9 cellular contexts compared by ENCODE assay signal in the genomic region with DNA sequence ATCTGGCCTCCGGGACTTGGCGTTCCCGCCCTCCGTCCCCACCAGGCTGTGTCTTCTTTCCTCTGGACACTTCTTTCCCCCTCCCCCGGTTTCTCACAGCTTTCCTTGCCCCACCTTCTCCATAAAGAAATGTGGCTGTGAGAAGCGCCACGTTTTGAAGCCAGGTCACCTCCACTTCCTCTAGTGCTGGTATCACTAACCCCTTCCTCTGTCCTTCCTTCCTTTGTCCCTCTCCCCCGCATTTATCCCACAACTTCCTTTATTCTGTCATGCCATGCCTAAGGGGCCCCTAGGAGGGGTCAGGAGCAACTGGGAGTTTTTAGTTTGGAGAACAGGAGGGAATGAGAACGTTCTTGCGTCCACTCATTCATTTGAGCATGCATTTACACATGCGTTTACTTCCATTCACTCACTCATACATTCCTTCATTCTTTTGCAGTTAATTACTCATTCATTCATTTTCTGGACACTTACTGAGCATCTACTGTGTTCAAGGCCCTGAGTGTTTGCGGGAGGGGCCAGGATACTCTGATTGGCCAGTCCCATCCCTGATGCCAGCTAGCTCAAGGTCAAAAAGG. TPM values are rescaled to one million over a fixed set of nuclear protein-coding genes. Genes with fewer than 3 reads are reported as not detected.
DNase-seq lines count a peak whose midpoint lies in the region; ATAC-seq, FAIRE-seq and TF ChIP-seq lines count a peak whose summit lies in the region.
"Had no signal": no experiment of that assay in that cellular context is flagged by ENCODE, and none has a peak within 500 bp of the region (broad histone marks: within the 10 kb centered on the region; RNA-seq: fewer than 3 reads in every experiment).

No MANE protein-coding gene starts in this region.

- H3F3A ChIP-seq in SK-N-SH (replicated peaks; ENCODE audit: insufficient read depth): peaks cover 19% of the 10 kb centered on the region

- H3K27ac ChIP-seq in SK-N-SH (ENCODE audit: low read depth in 2 of 2, low read length in 1 of 2): peak overlapping the region; percentile 79 to 90
- H3K27ac ChIP-seq in WERI-Rb-1: peak overlapping the region; percentile 93
- H3K27ac ChIP-seq in hepatocyte: peak overlapping the region; percentile 83

- no peak overlapping the region for H3K27ac Mint-ChIP-seq in stimulated activated memory B cell treated with anti-CD40 and anti-IgM and Interleukin-4, amounts not matched to agents 10 μg/mL and 1 μg/mL and 100 μg/mL, for 72 hours

- H3K27me3 ChIP-seq in SK-N-SH (ENCODE audit: insufficient read depth): no peaks in the 10 kb centered on the region
- H3K27me3 ChIP-seq in WERI-Rb-1 (ENCODE audit: insufficient read depth, low read depth, severe bottlenecking): no peaks in the 10 kb centered on the region
- no peaks in the 10 kb centered on the region for H3K27me3 ChIP-seq in hepatocyte

- H3K9me3 ChIP-seq in SK-N-SH: no peaks in the 10 kb centered on the region
- no peaks in the 10 kb centered on the region for H3K9me3 ChIP-seq in WERI-Rb-1 (ENCODE audit: severe bottlenecking)
- H3K9me3 ChIP-seq in hepatocyte (ENCODE audit: low read depth): no peaks in the 10 kb centered on the region

- H3K79me2 ChIP-seq in SK-N-SH (ENCODE audit: insufficient read depth): no peaks in the 10 kb centered on the region; the same call in 1 of the 2 replicates
- no peaks in the 10 kb centered on the region for H3K79me2 ChIP-seq in hepatocyte

- H3K4me1 ChIP-seq in SK-N-SH (ENCODE audit: control insufficient read depth in 1 of 2, insufficient read depth in 2 of 2, low read depth in 1 of 2, low read length in 1 of 2) (peaks cover 29 to 54% of the 10 kb centered on the region in 2 experiments), hepatocyte (ENCODE audit: insufficient read depth) (peaks cover 17% of the 10 kb centered on the region)

- no peaks in the 10 kb centered on the region for H4K20me1 ChIP-seq in SK-N-SH (ENCODE audit: insufficient read depth)
- no peaks in the 10 kb centered on the region for H4K20me1 ChIP-seq in hepatocyte (ENCODE audit: insufficient read depth, poor library complexity, severe bottlenecking)

- POLR2A ChIA-PET in SK-N-SH (lab: Yijun Ruan, JAX): no interaction called here
- POLR2A ChIA-PET in HEK293T (lab: Yijun Ruan, JAX): no interaction called here

- peak overlapping the region; percentile 80; the same call in 1 of the 2 replicates for H2AFZ ChIP-seq in SK-N-SH (ENCODE audit: low read depth)
- peak overlapping the region; percentile 31 for H2AFZ ChIP-seq in hepatocyte

- H3K4me3 ChIP-seq in SK-N-SH (ENCODE audit: low read depth in 2 of 2, low read length in 1 of 2) (peak overlapping the region; percentile 36 to 61; a peak in 3 of 4 replicates), WERI-Rb-1 (ENCODE audit: low read depth, low read length) (peak overlapping the region; percentile 41), hepatocyte (no peak overlapping the region)

- TF ChIP-seq EP300 in SK-N-SH (IDR thresholded peaks at IDR 0.05; ENCODE audit: borderline replicate concordance in 1 of 2, low read depth in 1 of 2, low read length in 1 of 2): no peak

- H3K4me2 ChIP-seq in SK-N-SH (peak overlapping the region; percentile 88), hepatocyte (peak overlapping the region; percentile 77)

- H3K36me3 Mint-ChIP-seq in stimulated activated memory B cell treated with anti-CD40 and anti-IgM and Interleukin-4, amounts not matched to agents 10 μg/mL and 1 μg/mL and 100 μg/mL, for 72 hours: no peaks in the 10 kb centered on the region

- peak overlapping the region; percentile 73; the same call in 1 of the 2 replicates for H3K9ac ChIP-seq in SK-N-SH

- WGBS in SK-N-SH (ENCODE audit: low lambda C conversion rate): 76% methylated on average over 12 of the region's 12 CpGs
- WGBS in hepatocyte (ENCODE audit: low lambda C conversion rate, missing lambda C conversion rate): 35% methylated on average over 9 of the region's 12 CpGs

- H3K36me3 ChIP-seq in SK-N-SH (replicated peaks in 1 of 2; ENCODE audit: control insufficient read depth in 1 of 2, insufficient read depth in 2 of 2, low read length in 1 of 2) (no peaks in the 10 kb centered on the region), WERI-Rb-1 (no peaks in the 10 kb centered on the region), hepatocyte (replicated peaks; ENCODE audit: insufficient read depth, low read depth) (no peaks in the 10 kb centered on the region)

- H3K9me3 Mint-ChIP-seq in stimulated activated memory B cell treated with anti-CD40 and anti-IgM and Interleukin-4, amounts not matched to agents 10 μg/mL and 1 μg/mL and 100 μg/mL, for 72 hours: no peaks in the 10 kb centered on the region

- H3K9me2 ChIP-seq in SK-N-SH (no peaks in the 10 kb centered on the region), hepatocyte (replicated peaks; ENCODE audit: insufficient read depth) (no peaks in the 10 kb centered on the region)

- DNase-seq in SK-N-SH (no peak), WERI-Rb-1 (no peak), hepatocyte (ENCODE audit: low spot score) (peak; percentile 14), HEK293T (ENCODE audit: extremely low spot score) (no peak), HTR-8/SVneo (ENCODE audit: insufficient read length, low spot score) (no peak)

- TF ChIP-seq RAD21 in SK-N-SH (IDR thresholded peaks at IDR 0.05; ENCODE audit: low read length): no peak

- no peak for ATAC-seq in SK-N-SH treated with all-trans-retinoic acid at 6 μM for 48 hours
- no peak for ATAC-seq in stimulated activated memory B cell treated with anti-CD40 and anti-IgM and Interleukin-4, amounts not matched to agents 10 μg/mL and 1 μg/mL and 100 μg/mL, for 72 hours
- ATAC-seq in HG03571 (IDR thresholded peaks at IDR 0.05; ENCODE audit: unreplicated experiment): no peak

- TF ChIP-seq CTCF in SK-N-SH (IDR thresholded peaks at IDR 0.05) (no peak), WERI-Rb-1 (IDR thresholded peaks at IDR 0.05; ENCODE audit: low read depth, low read length) (no peak), hepatocyte (IDR thresholded peaks at IDR 0.05; ENCODE audit: poor library complexity) (no peak)

- CTCF ChIA-PET in SK-N-SH (lab: Yijun Ruan, JAX): interaction anchor here (1.0 to 1.9 kb wide), 4 partner anchors 23 to 54 kb away, joined by 3 to 5 read pairs (median 4); no protein-coding TSS in a partner anchor
- CTCF ChIA-PET in HEK293T (lab: Yijun Ruan, JAX): no interaction called here

- peaks cover 16% of the 10 kb centered on the region for H3K4me1 Mint-ChIP-seq in stimulated activated memory B cell treated with anti-CD40 and anti-IgM and Interleukin-4, amounts not matched to agents 10 μg/mL and 1 μg/mL and 100 μg/mL, for 72 hours

- H3K4me3 Mint-ChIP-seq in stimulated activated memory B cell treated with anti-CD40 and anti-IgM and Interleukin-4, amounts not matched to agents 10 μg/mL and 1 μg/mL and 100 μg/mL, for 72 hours: peak overlapping the region; percentile 32

- H3K27me3 Mint-ChIP-seq in stimulated activated memory B cell treated with anti-CD40 and anti-IgM and Interleukin-4, amounts not matched to agents 10 μg/mL and 1 μg/mL and 100 μg/mL, for 72 hours: peaks cover 54% of the 10 kb centered on the region

- FAIRE-seq in HTR-8/SVneo (lab: Jason Lieb, UNC): no peak
- FAIRE-seq: colon had no signal

TF ChIP-seq in SK-N-SH, 30 proteins besides CTCF, POLR2A, EP300 and RAD21 (continues in another document):
- TF ChIP-seq EZH2phosphoT487 (IDR thresholded peaks at IDR 0.05; ENCODE audit: borderline replicate concordance, low read depth) (no peak), MEF2A (IDR thresholded peaks at IDR 0.05; ENCODE audit: borderline replicate concordance, low read depth) (no peak)
- TF ChIP-seq, protein P1, sequence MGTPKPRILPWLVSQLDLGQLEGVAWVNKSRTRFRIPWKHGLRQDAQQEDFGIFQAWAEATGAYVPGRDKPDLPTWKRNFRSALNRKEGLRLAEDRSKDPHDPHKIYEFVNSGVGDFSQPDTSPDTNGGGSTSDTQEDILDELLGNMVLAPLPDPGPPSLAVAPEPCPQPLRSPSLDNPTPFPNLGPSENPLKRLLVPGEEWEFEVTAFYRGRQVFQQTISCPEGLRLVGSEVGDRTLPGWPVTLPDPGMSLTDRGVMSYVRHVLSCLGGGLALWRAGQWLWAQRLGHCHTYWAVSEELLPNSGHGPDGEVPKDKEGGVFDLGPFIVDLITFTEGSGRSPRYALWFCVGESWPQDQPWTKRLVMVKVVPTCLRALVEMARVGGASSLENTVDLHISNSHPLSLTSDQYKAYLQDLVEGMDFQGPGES (IDR thresholded peaks at IDR 0.05; ENCODE audit: low read depth, low read length): no peak

TF ChIP-seq in HEK293T, 16 proteins besides CTCF, POLR2A, EP300 and RAD21:
- TF ChIP-seq FOXK2 (IDR thresholded peaks at IDR 0.05) (no peak), SUZ12 (IDR thresholded peaks at IDR 0.05) (no peak), ELF4 (IDR thresholded peaks at IDR 0.05) (no peak), ARNT (IDR thresholded peaks at IDR 0.05) (no peak), FOXM1 (IDR thresholded peaks at IDR 0.05; ENCODE audit: borderline replicate concordance) (no peak), NFRKB (IDR thresholded peaks at IDR 0.05) (no peak), LEF1 (IDR thresholded peaks at IDR 0.05; ENCODE audit: borderline replicate concordance) (no peak), CTBP1 (IDR thresholded peaks at IDR 0.05; ENCODE audit: borderline replicate concordance) (no peak), L3MBTL2 (conservative IDR thresholded peaks at IDR 0.05) (no peak)

RNA-seq across cellular contexts. Expression of gene ACOT11, which starts 5.0 kb away (rescaled TPM):
- 6.9 and 7.2 TPM in 2 replicates for polyA plus RNA-seq in SK-N-SH (2012; rRNA removed)
- 2.2 and 3.3 TPM in 2 replicates for polyA plus RNA-seq in SK-N-SH (2012; cell fraction: cytosol; rRNA removed)
- polyA plus RNA-seq in SK-N-SH (2012; cell fraction: nucleus; rRNA removed): 18.0 and 20.4 TPM in 2 replicates
- total RNA-seq in hepatocyte: 6.7 and 13.8 TPM in 2 replicates
- polyA plus RNA-seq in hepatocyte: 9.3 and 20.0 TPM in 2 replicates
